In genomic region chr17:74545456-74546230, GRCh38 we compare ENCODE assay signal across 10 cellular contexts. TPM values are rescaled to one million over a fixed set of nuclear protein-coding genes. Genes with fewer than 3 reads are reported as not detected.
DNase-seq lines count a peak whose midpoint lies in the region; ATAC-seq and TF ChIP-seq lines count a peak whose summit lies in the region.
"Had no signal": no experiment of that assay in that cellular context is flagged by ENCODE, and none has a peak within 500 bp of the region (broad histone marks: within the 10 kb centered on the region; RNA-seq: fewer than 3 reads in every experiment).

TSS of gene CD300C (minus strand) at chr17:74546115. CDS start at chr17:74545782, 333 bp downstream.

- H3K9me3 ChIP-seq in right atrium auricular region (no peaks in the 10 kb centered on the region), right lobe of liver (no peaks in the 10 kb centered on the region)
- H3K9me3 ChIP-seq in effector memory CD4-positive, alpha-beta T cell (ENCODE audit: control insufficient read depth, low read length) = no peaks in the 10 kb centered on the region

- peaks cover 13% of the 10 kb centered on the region for H3K27me3 Mint-ChIP-seq in activated CD4-positive, alpha-beta memory T cell treated with anti-CD3 and anti-CD28 coated beads, Interleukin-2, amount 10 ng/mL, durations not matched to agents 7 days and 5 days
- no peaks in the 10 kb centered on the region for H3K27me3 Mint-ChIP-seq in activated T-helper 2 cell treated with anti-CD3 and anti-CD28 coated beads, Interferon-gamma antibody, Interleukin-2, Interleukin-4, amounts not matched to agents 10 μg/mL and 5 μg/mL and 100 μg/mL, durations not matched to agents 14 hours and 24 hours and 36 hours (ENCODE audit: low read depth)

- 64% methylated on average over 6 of the region's 15 CpGs for WGBS in right lobe of liver (ENCODE audit: insufficient coverage, low coverage, low lambda C conversion rate, missing lambda C conversion rate)

- H3K4me1 ChIP-seq in right atrium auricular region (no peaks in the 10 kb centered on the region), right lobe of liver (no peaks in the 10 kb centered on the region)
- H3K4me1 ChIP-seq in effector memory CD4-positive, alpha-beta T cell (ENCODE audit: control insufficient read depth, insufficient read depth, low read length, poor library complexity, severe bottlenecking) = no peaks in the 10 kb centered on the region

- CTCF ChIA-PET in activated CD4-positive, alpha-beta memory T cell treated with anti-CD3 and anti-CD28 coated beads, Interleukin-2, amount 10 ng/mL, durations not matched to agents 7 days and 5 days (lab: Charles Lee) = interaction anchor here (0.6 to 1.2 kb wide), 3 partner anchors 112 to 177 kb away, joined by 3 read pairs; no protein-coding TSS in a partner anchor

- H3K36me3 ChIP-seq in right atrium auricular region = no peaks in the 10 kb centered on the region
- H3K36me3 ChIP-seq in right lobe of liver = no peaks in the 10 kb centered on the region
- no peaks in the 10 kb centered on the region for H3K36me3 ChIP-seq in effector memory CD4-positive, alpha-beta T cell (ENCODE audit: control insufficient read depth, insufficient read depth, low read length)

- H3K9me3 Mint-ChIP-seq in activated CD4-positive, alpha-beta memory T cell treated with anti-CD3 and anti-CD28 coated beads, Interleukin-2, amount 10 ng/mL, durations not matched to agents 7 days and 5 days = no peaks in the 10 kb centered on the region
- H3K9me3 Mint-ChIP-seq in activated T-helper 2 cell treated with anti-CD3 and anti-CD28 coated beads, Interferon-gamma antibody, Interleukin-2, Interleukin-4, amounts not matched to agents 10 μg/mL and 5 μg/mL and 100 μg/mL, durations not matched to agents 14 hours and 24 hours and 36 hours = no peaks in the 10 kb centered on the region

- H3K4me1 Mint-ChIP-seq in activated CD4-positive, alpha-beta memory T cell treated with anti-CD3 and anti-CD28 coated beads, Interleukin-2, amount 10 ng/mL, durations not matched to agents 7 days and 5 days = peaks cover 54% of the 10 kb centered on the region
- H3K4me1 Mint-ChIP-seq in activated T-helper 2 cell treated with anti-CD3 and anti-CD28 coated beads, Interferon-gamma antibody, Interleukin-2, Interleukin-4, amounts not matched to agents 10 μg/mL and 5 μg/mL and 100 μg/mL, durations not matched to agents 14 hours and 24 hours and 36 hours (ENCODE audit: low read depth) = peaks cover 12% of the 10 kb centered on the region

- TF ChIP-seq POLR2A in right lobe of liver (IDR thresholded peaks at IDR 0.05) = no peak

- H3K4me3 ChIP-seq in right atrium auricular region = peak within 1 kb of the TSS in 1 of 2 donors; percentile 13
- H3K4me3 ChIP-seq in right lobe of liver = no peak within 1 kb of the TSS
- H3K4me3 ChIP-seq in effector memory CD4-positive, alpha-beta T cell (ENCODE audit: insufficient read depth, low read depth, low read length, poor library complexity, severe bottlenecking) = no peak within 1 kb of the TSS

- peak; percentile 57 for ATAC-seq in Right ventricle myocardium inferior
- peak; percentile 30 to 71 (median 56) for ATAC-seq in right lobe of liver
- ATAC-seq in GM21526 (IDR thresholded peaks at IDR 0.05; ENCODE audit: low FRiP score, unreplicated experiment) = no peak

- H3K27ac ChIP-seq in right atrium auricular region (peak within 1 kb of the TSS in 1 of 2 donors; percentile 29), right lobe of liver (no peak within 1 kb of the TSS)
- no peak within 1 kb of the TSS for H3K27ac ChIP-seq in effector memory CD4-positive, alpha-beta T cell (ENCODE audit: insufficient read depth, low read length, poor library complexity, severe bottlenecking)

- intact Hi-C loops in Right ventricle myocardium inferior (cut with DNase I) = no loop called here
- intact Hi-C loops in right lobe of liver (cut with DNase I) = no loop called here
- intact Hi-C loops in activated T-helper 2 cell treated with anti-CD3 and anti-CD28 coated beads, Interferon-gamma antibody, Interleukin-2, Interleukin-4, amounts not matched to agents 10 μg/mL and 5 μg/mL and 100 μg/mL, durations not matched to agents 14 hours and 24 hours and 36 hours (cut with micrococcal nuclease) = no loop called here

- POLR2A ChIA-PET in activated CD4-positive, alpha-beta memory T cell treated with anti-CD3 and anti-CD28 coated beads, Interleukin-2, amount 10 ng/mL, durations not matched to agents 7 days and 5 days (lab: Charles Lee) = interaction anchor here (0.6 to 0.8 kb wide), 2 partner anchors 15 to 226 kb away, joined by 3 read pairs; partner anchors contain the start of gene CD300LB

- peak within 1 kb of the TSS; percentile 57 for H3K4me3 Mint-ChIP-seq in activated CD4-positive, alpha-beta memory T cell treated with anti-CD3 and anti-CD28 coated beads, Interleukin-2, amount 10 ng/mL, durations not matched to agents 7 days and 5 days
- no peak within 1 kb of the TSS for H3K4me3 Mint-ChIP-seq in activated T-helper 2 cell treated with anti-CD3 and anti-CD28 coated beads, Interferon-gamma antibody, Interleukin-2, Interleukin-4, amounts not matched to agents 10 μg/mL and 5 μg/mL and 100 μg/mL, durations not matched to agents 14 hours and 24 hours and 36 hours (ENCODE audit: low read depth)

- DNase-seq in Right ventricle myocardium inferior (ENCODE audit: missing footprints) = peak; percentile 80
- DNase-seq in right atrium auricular region (ENCODE audit: low spot score) = no peak
- peak; percentile 60 for DNase-seq in activated CD4-positive, alpha-beta memory T cell treated with anti-CD3 and anti-CD28 coated beads, Interleukin-2, amount 10 ng/mL, durations not matched to agents 7 days and 5 days
- DNase-seq in right lobe of liver = no peak
- DNase-seq in effector memory CD4-positive, alpha-beta T cell = no peak
- no peak for DNase-seq in DMS79 (lab: John Stamatoyannopoulos, UW)
- no peak for DNase-seq in activated T-helper 2 cell treated with anti-CD3 and anti-CD28 coated beads, Interferon-gamma antibody, Interleukin-2, Interleukin-4, amounts not matched to agents 10 μg/mL and 5 μg/mL and 100 μg/mL, durations not matched to agents 14 hours and 24 hours and 36 hours (ENCODE audit: low spot score)
- DNase-seq: GOT3, NCI-H748 treated with DMSO at 0.1 percent for 48 hours had no signal

- TF ChIP-seq CTCF in right atrium auricular region (IDR thresholded peaks at IDR 0.05) = no peak
- TF ChIP-seq CTCF in right lobe of liver (IDR thresholded peaks at IDR 0.05) = no peak

- H3K27me3 ChIP-seq in right atrium auricular region = no peaks in the 10 kb centered on the region
- no peaks in the 10 kb centered on the region for H3K27me3 ChIP-seq in right lobe of liver
- H3K27me3 ChIP-seq in effector memory CD4-positive, alpha-beta T cell (replicated peaks; ENCODE audit: control insufficient read depth, insufficient read depth, low read length, poor library complexity, severe bottlenecking) = no peaks in the 10 kb centered on the region

- H3K36me3 Mint-ChIP-seq in activated CD4-positive, alpha-beta memory T cell treated with anti-CD3 and anti-CD28 coated beads, Interleukin-2, amount 10 ng/mL, durations not matched to agents 7 days and 5 days (ENCODE audit: low read depth) = no peaks in the 10 kb centered on the region
- H3K36me3 Mint-ChIP-seq in activated T-helper 2 cell treated with anti-CD3 and anti-CD28 coated beads, Interferon-gamma antibody, Interleukin-2, Interleukin-4, amounts not matched to agents 10 μg/mL and 5 μg/mL and 100 μg/mL, durations not matched to agents 14 hours and 24 hours and 36 hours (ENCODE audit: low read depth) = no peaks in the 10 kb centered on the region

- H3K27ac Mint-ChIP-seq in activated CD4-positive, alpha-beta memory T cell treated with anti-CD3 and anti-CD28 coated beads, Interleukin-2, amount 10 ng/mL, durations not matched to agents 7 days and 5 days = peak within 1 kb of the TSS; percentile 83
- no peak within 1 kb of the TSS for H3K27ac Mint-ChIP-seq in activated T-helper 2 cell treated with anti-CD3 and anti-CD28 coated beads, Interferon-gamma antibody, Interleukin-2, Interleukin-4, amounts not matched to agents 10 μg/mL and 5 μg/mL and 100 μg/mL, durations not matched to agents 14 hours and 24 hours and 36 hours

RNA-seq across cellular contexts. Expression of gene CD300C, which starts in this region (rescaled TPM):
- total RNA-seq in Right ventricle myocardium inferior = 1.2 TPM
- total RNA-seq in right atrium auricular region = under 1 TPM in 1 of 2 donors, not detected in 1; 0.98 TPM
- 1 to 10 TPM; 3.9 to 4.1 TPM for total RNA-seq in activated CD4-positive, alpha-beta memory T cell treated with anti-CD3 and anti-CD28 coated beads, Interleukin-2, amount 10 ng/mL, durations not matched to agents 7 days and 5 days
- total RNA-seq in right lobe of liver = 1 to 10 TPM in 1 of 6 experiments, under 1 TPM in 5; 0.22 to 2.7 (median 0.41) TPM
- total RNA-seq in activated T-helper 2 cell treated with anti-CD3 and anti-CD28 coated beads, Interferon-gamma antibody, Interleukin-2, Interleukin-4, amounts not matched to agents 10 μg/mL and 5 μg/mL and 100 μg/mL, durations not matched to agents 14 hours and 24 hours and 36 hours = 0.32 TPM in 1 of 2 replicates, not detected in the other

Comparison
In these comparisons a context has a peak if more than half of its experiments do, and no peak if none do; other contexts are left out.
1. DNase-seq: peak in Right ventricle myocardium inferior (single experiment) and activated CD4-positive, alpha-beta memory T cell treated with anti-CD3 and anti-CD28 coated beads, Interleukin-2, amount 10 ng/mL, durations not matched to agents 7 days and 5 days (single experiment); none in right atrium auricular region (single experiment), right lobe of liver (0 of 3), effector memory CD4-positive, alpha-beta T cell (0 of 3), DMS79 (single experiment) and activated T-helper 2 cell treated with anti-CD3 and anti-CD28 coated beads, Interferon-gamma antibody, Interleukin-2, Interleukin-4, amounts not matched to agents 10 μg/mL and 5 μg/mL and 100 μg/mL, durations not matched to agents 14 hours and 24 hours and 36 hours (single experiment).